ENCODE assay signal across 8 cellular contexts in the genomic region with DNA sequence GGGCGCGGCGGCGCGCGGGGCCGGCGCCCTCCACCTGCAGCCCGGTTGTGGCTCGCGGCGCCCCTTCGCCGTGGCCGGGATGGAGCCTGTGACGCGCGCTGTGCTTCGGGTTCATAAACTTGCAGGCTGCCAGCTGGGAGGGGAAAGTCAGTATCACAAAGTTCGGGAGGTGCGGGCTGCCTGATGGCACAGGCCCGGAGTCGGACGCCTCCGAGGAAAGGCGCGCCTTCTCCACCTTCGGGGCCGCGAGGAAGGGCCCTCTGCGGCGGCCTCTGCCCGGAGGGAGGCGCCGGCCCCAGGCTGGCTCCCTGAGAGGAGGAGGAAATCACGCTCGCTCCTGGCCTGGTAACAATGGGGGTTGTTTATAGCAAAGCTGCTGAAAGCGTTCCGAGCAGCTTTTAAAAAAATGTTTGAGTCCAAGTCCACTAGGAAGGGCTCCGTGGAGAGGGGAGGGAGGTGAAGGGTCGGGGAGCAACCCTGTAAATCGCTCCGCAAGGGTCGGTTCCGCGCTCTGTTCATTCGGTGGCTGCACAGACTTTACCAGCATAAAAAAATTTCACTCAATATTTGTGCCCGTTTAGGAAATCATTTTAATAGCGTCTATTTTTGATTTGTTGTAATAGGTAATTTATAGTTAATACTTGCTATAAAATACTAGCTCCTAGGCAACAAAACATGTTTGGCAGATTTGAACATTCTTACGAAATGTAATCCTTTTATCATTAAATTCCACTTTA. TPM values are rescaled to one million over a fixed set of nuclear protein-coding genes. Genes with fewer than 3 reads are reported as not detected.
DNase-seq lines count a peak whose midpoint lies in the region; ATAC-seq and TF ChIP-seq lines count a peak whose summit lies in the region.

No MANE protein-coding gene starts in this region.

- H3K27me3 Mint-ChIP-seq in CD4-positive, CD25-positive, alpha-beta regulatory T cell: peaks cover 67% of the 10 kb centered on the region

- H3K9me3 Mint-ChIP-seq in CD4-positive, CD25-positive, alpha-beta regulatory T cell: peaks cover 0 to 2% (median 0%) of the 10 kb centered on the region in 7 donors

- peak overlapping the region; percentile 58 for H3K4me2 ChIP-seq in SU-DHL-6 (ENCODE audit: low read depth, low read length, poor library complexity, severe bottlenecking)
- H3K4me2 ChIP-seq in mammary epithelial cell (ENCODE audit: insufficient read depth, low read depth, low read length): peak overlapping the region; percentile 79

- H2AFZ ChIP-seq in SU-DHL-6 (ENCODE audit: low read depth, low read length, severe bottlenecking) (no peak overlapping the region), mammary epithelial cell (ENCODE audit: low read depth, low read length) (peak overlapping the region; percentile 61)

- peaks cover 26% of the 10 kb centered on the region for H3K27me3 ChIP-seq in CD4-positive, CD25-positive, alpha-beta regulatory T cell (ENCODE audit: control insufficient read depth, insufficient read depth, low read length)
- H3K27me3 ChIP-seq in SU-DHL-6 (ENCODE audit: low read length) (no peaks in the 10 kb centered on the region), mammary epithelial cell (ENCODE audit: insufficient read depth, low read length) (no peaks in the 10 kb centered on the region), iPS-20b (ENCODE audit: insufficient read depth, low read length) (peaks cover 11% of the 10 kb centered on the region; the same call in 1 of the 2 replicates)

- H3K36me3 ChIP-seq in CD4-positive, CD25-positive, alpha-beta regulatory T cell (ENCODE audit: control insufficient read depth, insufficient read depth, low read length): no peaks in the 10 kb centered on the region
- H3K36me3 ChIP-seq in SU-DHL-6 (ENCODE audit: low read length) (no peaks in the 10 kb centered on the region), mammary epithelial cell (ENCODE audit: insufficient read depth, low read length) (no peaks in the 10 kb centered on the region), iPS-20b (ENCODE audit: insufficient read depth, low read depth, low read length) (peaks cover 6% of the 10 kb centered on the region; the same call in 1 of the 2 replicates)

- peaks cover 21 to 54% (median 31%) of the 10 kb centered on the region in 4 donors for H3K4me1 Mint-ChIP-seq in CD4-positive, CD25-positive, alpha-beta regulatory T cell

- dilution Hi-C loops in mammary epithelial cell (cut with HindIII; ENCODE audit: low sequenced_read_pairs): no loop called here

- peaks cover 17% of the 10 kb centered on the region for H3K4me1 ChIP-seq in CD4-positive, CD25-positive, alpha-beta regulatory T cell (ENCODE audit: control insufficient read depth, insufficient read depth, low read length, poor library complexity, severe bottlenecking)
- H3K4me1 ChIP-seq in mammary epithelial cell (ENCODE audit: insufficient read depth, low read length) (peaks cover 43% of the 10 kb centered on the region), iPS-20b (ENCODE audit: insufficient read depth, low read length) (peaks cover 10% of the 10 kb centered on the region; the same call in 1 of the 2 replicates)

- ATAC-seq in CD4-positive, CD25-positive, alpha-beta regulatory T cell (ENCODE audit: low read depth in 2 of 2): peak in 1 of 2 donors; percentile 3
- peak; percentile 30 for ATAC-seq in GM19328 (IDR thresholded peaks at IDR 0.05; ENCODE audit: unreplicated experiment)
- ATAC-seq in HG03442 (IDR thresholded peaks at IDR 0.05; ENCODE audit: unreplicated experiment): peak; percentile 25
- ATAC-seq in sciatic nerve: peak; percentile 5

- 0 out of 2 replicates have a peak, but pooled peaks cover 9% of the 10 kb centered on the region for H3F3A ChIP-seq in SU-DHL-6 (ENCODE audit: insufficient read depth)

- 11% methylated on average over 10 of the region's 50 CpGs for WGBS in mammary epithelial cell (ENCODE audit: low coverage, missing lambda C conversion rate)

- no peaks in the 10 kb centered on the region for H3K9me3 ChIP-seq in CD4-positive, CD25-positive, alpha-beta regulatory T cell (ENCODE audit: control insufficient read depth in 2 of 2, low read length in 2 of 2)
- H3K9me3 ChIP-seq in SU-DHL-6 (ENCODE audit: insufficient read depth, low read length): no peaks in the 10 kb centered on the region
- no peaks in the 10 kb centered on the region for H3K9me3 ChIP-seq in mammary epithelial cell (replicated peaks; ENCODE audit: insufficient read depth, low read length)
- no peaks in the 10 kb centered on the region for H3K9me3 ChIP-seq in iPS-20b (ENCODE audit: insufficient read depth, low read depth, low read length)

- peak overlapping the region in 2 of 3 donors; percentile 76 for H3K27ac Mint-ChIP-seq in CD4-positive, CD25-positive, alpha-beta regulatory T cell

- H3K36me3 Mint-ChIP-seq in CD4-positive, CD25-positive, alpha-beta regulatory T cell: no peaks in the 10 kb centered on the region

- TF ChIP-seq CTCF in SU-DHL-6 (IDR thresholded peaks at IDR 0.05; ENCODE audit: insufficient read depth, low read length, poor library complexity, severe bottlenecking) (no peak), mammary epithelial cell (conservative IDR thresholded peaks at IDR 0.05 in 1 of 2, IDR thresholded peaks at IDR 0.05 in 1 of 2; ENCODE audit: extremely low read depth in 1 of 2, insufficient read depth in 1 of 2, low read depth in 1 of 2, low read length in 2 of 2) (peak in 1 of 2 donors; percentile 2)

- H3K9ac ChIP-seq in SU-DHL-6 (ENCODE audit: low read length): peak overlapping the region; percentile 45; the same call in 1 of the 2 replicates
- peak overlapping the region; percentile 89 for H3K9ac ChIP-seq in mammary epithelial cell (ENCODE audit: insufficient read depth, low read length)
- H3K9ac ChIP-seq in iPS-20b (ENCODE audit: low read depth, low read length): peak overlapping the region; percentile 80; the same call in 1 of the 2 replicates

- peak overlapping the region; percentile 72 for H3K4me3 ChIP-seq in CD4-positive, CD25-positive, alpha-beta regulatory T cell (ENCODE audit: low read depth, low read length)
- peak overlapping the region; percentile 50 for H3K4me3 ChIP-seq in SU-DHL-6 (ENCODE audit: insufficient read depth, low read length, poor library complexity, severe bottlenecking)
- H3K4me3 ChIP-seq in mammary epithelial cell (replicated peaks in 1 of 3; ENCODE audit: insufficient read depth in 1 of 3, low read depth in 2 of 3, low read length in 3 of 3): peak overlapping the region; percentile 70 to 93 (median 75)
- peak overlapping the region; percentile 88 for H3K4me3 ChIP-seq in iPS-20b (ENCODE audit: low read length)

- peak in 2 of 3 donors; percentile 13 to 33 for DNase-seq in CD4-positive, CD25-positive, alpha-beta regulatory T cell
- DNase-seq in mammary epithelial cell: peak; percentile 48
- DNase-seq in sciatic nerve (ENCODE audit: low spot score): no peak
- no peak for DNase-seq in GF-D8 (lab: John Stamatoyannopoulos, UW)

- H4K20me1 ChIP-seq in SU-DHL-6 (ENCODE audit: low read depth, low read length) (peaks cover 35% of the 10 kb centered on the region), mammary epithelial cell (ENCODE audit: insufficient read depth, low read length) (no peaks in the 10 kb centered on the region)

- H3K9me2 ChIP-seq in SU-DHL-6 (replicated peaks; ENCODE audit: insufficient read depth, low read length): no peaks in the 10 kb centered on the region

- intact Hi-C loops in mammary epithelial cell (cut with micrococcal nuclease) (loop anchor here (1.0 to 5.0 kb wide), 3 partner anchors 23 to 65 kb away; no protein-coding TSS in a partner anchor), sciatic nerve (cut with DNase I) (no loop called here)

- no peak overlapping the region for H3K27ac ChIP-seq in CD4-positive, CD25-positive, alpha-beta regulatory T cell (ENCODE audit: insufficient read depth, low read length, poor library complexity, severe bottlenecking)
- H3K27ac ChIP-seq in SU-DHL-6 (ENCODE audit: low read depth, low read length): no peak overlapping the region
- peak overlapping the region; percentile 86 for H3K27ac ChIP-seq in mammary epithelial cell (ENCODE audit: insufficient read depth, low read depth, low read length)
- H3K27ac ChIP-seq in iPS-20b (ENCODE audit: low read length): no peak overlapping the region

- no TSS peak for BruUV-seq in mammary epithelial cell (replicated peaks; lab: Mats Ljungman, UMichigan)

- CTCF ChIA-PET in mammary epithelial cell (lab: Charles Lee; ENCODE audit: low non-redundant PET): no interaction called here

- H3K4me3 Mint-ChIP-seq in CD4-positive, CD25-positive, alpha-beta regulatory T cell: peak overlapping the region; percentile 87 to 96 (median 88)

- H3K79me2 ChIP-seq in SU-DHL-6 (ENCODE audit: insufficient read depth, low read length): peaks cover 2% of the 10 kb centered on the region
- H3K79me2 ChIP-seq in mammary epithelial cell (ENCODE audit: insufficient read depth, low read length): peaks cover 56% of the 10 kb centered on the region

- in situ Hi-C loops in mammary epithelial cell (cut with MboI; ENCODE audit: low sequenced_read_pairs in 2 of 2): no loop called here

RNA-seq across cellular contexts. Expression of a gene that starts 1.0 kb away (rescaled TPM):
- total RNA-seq in CD4-positive, CD25-positive, alpha-beta regulatory T cell: 39.9 TPM
- polyA plus RNA-seq in CD4-positive, CD25-positive, alpha-beta regulatory T cell: 1 to 10 TPM; 2.0 to 3.8 (median 2.7) TPM
- total RNA-seq in mammary epithelial cell (100 to 1,000 TPM; 117 to 129 TPM), sciatic nerve (212 TPM)
- polyA plus RNA-seq in mammary epithelial cell: 29.4 TPM
- 92.8 TPM for polyA minus RNA-seq in mammary epithelial cell

Comparison
In these comparisons a context has a peak if more than half of its experiments do, and no peak if none do; other contexts are left out.
1. DNase-seq: peak in CD4-positive, CD25-positive, alpha-beta regulatory T cell (2 of 3) and mammary epithelial cell (single experiment); none in sciatic nerve (single experiment) and GF-D8 (single experiment).
2. Peak in every context shown above with its lines, with median percentiles within 50 percentile points of each other: H3K4me3 ChIP-seq and H3K9ac ChIP-seq.